ENCODE assay signal across 1 cellular context in the genomic region with DNA sequence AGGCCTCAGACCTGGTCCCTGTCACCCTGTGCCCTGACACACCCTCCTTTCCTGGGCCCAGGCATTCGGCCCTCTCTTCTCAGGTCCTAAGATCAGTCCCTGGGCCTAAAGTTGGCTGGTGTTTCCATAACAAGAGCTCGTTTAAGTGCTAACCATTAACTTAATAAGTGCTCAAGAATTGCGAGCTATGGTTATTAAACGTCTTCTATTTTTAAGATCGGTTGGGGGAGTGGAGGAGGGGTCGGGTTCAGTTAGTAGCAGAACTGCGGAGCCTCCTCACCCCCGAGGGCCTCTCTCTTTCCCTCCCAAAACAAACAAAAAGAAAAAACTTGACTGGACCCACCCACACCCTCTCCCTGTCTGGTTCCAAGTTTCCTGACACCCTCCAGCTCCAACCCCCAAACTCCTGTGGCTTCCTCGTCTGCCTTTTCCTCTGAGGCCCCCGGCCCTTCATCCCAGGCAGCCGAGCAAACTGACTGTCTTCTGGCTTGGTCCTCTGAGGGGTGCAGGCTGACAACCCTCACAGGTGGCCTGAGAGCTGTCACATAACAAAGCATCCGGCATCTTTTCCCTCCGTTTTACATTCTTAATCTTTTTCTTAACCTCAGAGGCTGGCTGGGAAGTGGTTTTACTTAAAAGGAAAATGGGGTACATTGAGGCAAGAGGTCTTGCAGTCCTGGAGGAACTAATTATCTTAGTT.
TF ChIP-seq lines count a peak whose summit lies in the region.

No MANE protein-coding gene starts in this region.

TF ChIP-seq in HepG2, 621 proteins besides CTCF, POLR2A, EP300 and RAD21 (continued from another document and continues in another):
- 0 out of 2 replicates have a peak, but pooled peaks have one; percentile 4 for TF ChIP-seq ZNF614 (CRISPR knock-in tag; IDR thresholded peaks at IDR 0.05; ENCODE audit: borderline replicate concordance)
- TF ChIP-seq, protein P1, sequence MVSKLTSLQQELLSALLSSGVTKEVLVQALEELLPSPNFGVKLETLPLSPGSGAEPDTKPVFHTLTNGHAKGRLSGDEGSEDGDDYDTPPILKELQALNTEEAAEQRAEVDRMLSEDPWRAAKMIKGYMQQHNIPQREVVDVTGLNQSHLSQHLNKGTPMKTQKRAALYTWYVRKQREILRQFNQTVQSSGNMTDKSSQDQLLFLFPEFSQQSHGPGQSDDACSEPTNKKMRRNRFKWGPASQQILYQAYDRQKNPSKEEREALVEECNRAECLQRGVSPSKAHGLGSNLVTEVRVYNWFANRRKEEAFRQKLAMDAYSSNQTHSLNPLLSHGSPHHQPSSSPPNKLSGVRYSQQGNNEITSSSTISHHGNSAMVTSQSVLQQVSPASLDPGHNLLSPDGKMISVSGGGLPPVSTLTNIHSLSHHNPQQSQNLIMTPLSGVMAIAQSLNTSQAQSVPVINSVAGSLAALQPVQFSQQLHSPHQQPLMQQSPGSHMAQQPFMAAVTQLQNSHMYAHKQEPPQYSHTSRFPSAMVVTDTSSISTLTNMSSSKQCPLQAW (CRISPR knock-in tag; IDR thresholded peaks at IDR 0.05) = peak; percentile 58; the same call in 1 of the 2 replicates
- TF ChIP-seq, protein P2, sequence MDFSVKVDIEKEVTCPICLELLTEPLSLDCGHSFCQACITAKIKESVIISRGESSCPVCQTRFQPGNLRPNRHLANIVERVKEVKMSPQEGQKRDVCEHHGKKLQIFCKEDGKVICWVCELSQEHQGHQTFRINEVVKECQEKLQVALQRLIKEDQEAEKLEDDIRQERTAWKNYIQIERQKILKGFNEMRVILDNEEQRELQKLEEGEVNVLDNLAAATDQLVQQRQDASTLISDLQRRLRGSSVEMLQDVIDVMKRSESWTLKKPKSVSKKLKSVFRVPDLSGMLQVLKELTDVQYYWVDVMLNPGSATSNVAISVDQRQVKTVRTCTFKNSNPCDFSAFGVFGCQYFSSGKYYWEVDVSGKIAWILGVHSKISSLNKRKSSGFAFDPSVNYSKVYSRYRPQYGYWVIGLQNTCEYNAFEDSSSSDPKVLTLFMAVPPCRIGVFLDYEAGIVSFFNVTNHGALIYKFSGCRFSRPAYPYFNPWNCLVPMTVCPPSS (IDR thresholded peaks at IDR 0.05) = no peak
- no peak for TF ChIP-seq ZNF260 (CRISPR knock-in tag; IDR thresholded peaks at IDR 0.05; ENCODE audit: borderline replicate concordance, low read depth)
- peak; percentile 23 for TF ChIP-seq SAP130 (CRISPR knock-in tag; IDR thresholded peaks at IDR 0.05; ENCODE audit: low read depth)
- no peak for TF ChIP-seq SATB2 (CRISPR knock-in tag; IDR thresholded peaks at IDR 0.05)
- no peak for TF ChIP-seq ZNF883 (CRISPR knock-in tag; IDR thresholded peaks at IDR 0.05; ENCODE audit: not compliant biosample characterization)
- TF ChIP-seq, protein P3, sequence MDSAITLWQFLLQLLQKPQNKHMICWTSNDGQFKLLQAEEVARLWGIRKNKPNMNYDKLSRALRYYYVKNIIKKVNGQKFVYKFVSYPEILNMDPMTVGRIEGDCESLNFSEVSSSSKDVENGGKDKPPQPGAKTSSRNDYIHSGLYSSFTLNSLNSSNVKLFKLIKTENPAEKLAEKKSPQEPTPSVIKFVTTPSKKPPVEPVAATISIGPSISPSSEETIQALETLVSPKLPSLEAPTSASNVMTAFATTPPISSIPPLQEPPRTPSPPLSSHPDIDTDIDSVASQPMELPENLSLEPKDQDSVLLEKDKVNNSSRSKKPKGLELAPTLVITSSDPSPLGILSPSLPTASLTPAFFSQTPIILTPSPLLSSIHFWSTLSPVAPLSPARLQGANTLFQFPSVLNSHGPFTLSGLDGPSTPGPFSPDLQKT (CRISPR knock-in tag; IDR thresholded peaks at IDR 0.05; ENCODE audit: borderline replicate concordance) = no peak
- TF ChIP-seq, protein P4, sequence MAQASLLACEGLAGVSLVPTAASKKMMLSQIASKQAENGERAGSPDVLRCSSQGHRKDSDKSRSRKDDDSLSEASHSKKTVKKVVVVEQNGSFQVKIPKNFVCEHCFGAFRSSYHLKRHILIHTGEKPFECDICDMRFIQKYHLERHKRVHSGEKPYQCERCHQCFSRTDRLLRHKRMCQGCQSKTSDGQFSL (CRISPR knock-in tag; IDR thresholded peaks at IDR 0.05) = peak; percentile 71; the same call in 1 of the 2 replicates
- TF ChIP-seq, protein P5, sequence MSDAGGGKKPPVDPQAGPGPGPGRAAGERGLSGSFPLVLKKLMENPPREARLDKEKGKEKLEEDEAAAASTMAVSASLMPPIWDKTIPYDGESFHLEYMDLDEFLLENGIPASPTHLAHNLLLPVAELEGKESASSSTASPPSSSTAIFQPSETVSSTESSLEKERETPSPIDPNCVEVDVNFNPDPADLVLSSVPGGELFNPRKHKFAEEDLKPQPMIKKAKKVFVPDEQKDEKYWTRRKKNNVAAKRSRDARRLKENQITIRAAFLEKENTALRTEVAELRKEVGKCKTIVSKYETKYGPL (CRISPR knock-in tag; IDR thresholded peaks at IDR 0.05) = no peak
- no peak for TF ChIP-seq ARNTL (CRISPR knock-in tag; IDR thresholded peaks at IDR 0.05)
- no peak for TF ChIP-seq ZNF34 (CRISPR knock-in tag; IDR thresholded peaks at IDR 0.05; ENCODE audit: borderline replicate concordance)
- TF ChIP-seq DNMT3B (CRISPR knock-in tag; conservative IDR thresholded peaks at IDR 0.05) = no peak
- 0 out of 2 replicates have a peak, but pooled peaks have one; percentile 21 for TF ChIP-seq FOXJ3 (CRISPR knock-in tag; IDR thresholded peaks at IDR 0.05; ENCODE audit: borderline replicate concordance)
- 0 out of 2 replicates have a peak, but pooled peaks have one; percentile 34 for TF ChIP-seq REL (CRISPR knock-in tag; conservative IDR thresholded peaks at IDR 0.05)
- TF ChIP-seq ZNF335 (CRISPR knock-in tag; IDR thresholded peaks at IDR 0.05) = no peak; the same call in 1 of the 2 replicates
- TF ChIP-seq, protein P6, sequence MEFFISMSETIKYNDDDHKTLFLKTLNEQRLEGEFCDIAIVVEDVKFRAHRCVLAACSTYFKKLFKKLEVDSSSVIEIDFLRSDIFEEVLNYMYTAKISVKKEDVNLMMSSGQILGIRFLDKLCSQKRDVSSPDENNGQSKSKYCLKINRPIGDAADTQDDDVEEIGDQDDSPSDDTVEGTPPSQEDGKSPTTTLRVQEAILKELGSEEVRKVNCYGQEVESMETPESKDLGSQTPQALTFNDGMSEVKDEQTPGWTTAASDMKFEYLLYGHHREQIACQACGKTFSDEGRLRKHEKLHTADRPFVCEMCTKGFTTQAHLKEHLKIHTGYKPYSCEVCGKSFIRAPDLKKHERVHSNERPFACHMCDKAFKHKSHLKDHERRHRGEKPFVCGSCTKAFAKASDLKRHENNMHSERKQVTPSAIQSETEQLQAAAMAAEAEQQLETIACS (CRISPR knock-in tag; IDR thresholded peaks at IDR 0.05) = no peak
- no peak for TF ChIP-seq SIX1 (CRISPR knock-in tag; IDR thresholded peaks at IDR 0.05; ENCODE audit: borderline replicate concordance)
- no peak for TF ChIP-seq MTF1 (CRISPR knock-in tag; IDR thresholded peaks at IDR 0.05)
- TF ChIP-seq BRD4 (CRISPR knock-in tag; IDR thresholded peaks at IDR 0.05) = no peak
- no peak; the same call in 1 of the 2 replicates for TF ChIP-seq ZNF629 (CRISPR knock-in tag; conservative IDR thresholded peaks at IDR 0.05)
- no peak for TF ChIP-seq NR2F2 (IDR thresholded peaks at IDR 0.05; ENCODE audit: borderline replicate concordance, low read depth)
- no peak for TF ChIP-seq MYNN (CRISPR knock-in tag; IDR thresholded peaks at IDR 0.05; ENCODE audit: low read depth)
- no peak for TF ChIP-seq CCDC6 (CRISPR knock-in tag; IDR thresholded peaks at IDR 0.05)
- no peak for TF ChIP-seq NFIC (IDR thresholded peaks at IDR 0.05; ENCODE audit: low read length)
- TF ChIP-seq, protein P7, sequence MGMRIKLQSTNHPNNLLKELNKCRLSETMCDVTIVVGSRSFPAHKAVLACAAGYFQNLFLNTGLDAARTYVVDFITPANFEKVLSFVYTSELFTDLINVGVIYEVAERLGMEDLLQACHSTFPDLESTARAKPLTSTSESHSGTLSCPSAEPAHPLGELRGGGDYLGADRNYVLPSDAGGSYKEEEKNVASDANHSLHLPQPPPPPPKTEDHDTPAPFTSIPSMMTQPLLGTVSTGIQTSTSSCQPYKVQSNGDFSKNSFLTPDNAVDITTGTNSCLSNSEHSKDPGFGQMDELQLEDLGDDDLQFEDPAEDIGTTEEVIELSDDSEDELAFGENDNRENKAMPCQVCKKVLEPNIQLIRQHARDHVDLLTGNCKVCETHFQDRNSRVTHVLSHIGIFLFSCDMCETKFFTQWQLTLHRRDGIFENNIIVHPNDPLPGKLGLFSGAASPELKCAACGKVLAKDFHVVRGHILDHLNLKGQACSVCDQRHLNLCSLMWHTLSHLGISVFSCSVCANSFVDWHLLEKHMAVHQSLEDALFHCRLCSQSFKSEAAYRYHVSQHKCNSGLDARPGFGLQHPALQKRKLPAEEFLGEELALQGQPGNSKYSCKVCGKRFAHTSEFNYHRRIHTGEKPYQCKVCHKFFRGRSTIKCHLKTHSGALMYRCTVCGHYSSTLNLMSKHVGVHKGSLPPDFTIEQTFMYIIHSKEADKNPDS (CRISPR knock-in tag; IDR thresholded peaks at IDR 0.05) = no peak
- TF ChIP-seq REXO4 (CRISPR knock-in tag; IDR thresholded peaks at IDR 0.05; ENCODE audit: borderline replicate concordance) = 0 out of 2 replicates have a peak, but pooled peaks have one; percentile 0
- peak; percentile 79 for TF ChIP-seq ZNF607 (CRISPR knock-in tag; IDR thresholded peaks at IDR 0.05; ENCODE audit: borderline replicate concordance)
- TF ChIP-seq, protein P8, sequence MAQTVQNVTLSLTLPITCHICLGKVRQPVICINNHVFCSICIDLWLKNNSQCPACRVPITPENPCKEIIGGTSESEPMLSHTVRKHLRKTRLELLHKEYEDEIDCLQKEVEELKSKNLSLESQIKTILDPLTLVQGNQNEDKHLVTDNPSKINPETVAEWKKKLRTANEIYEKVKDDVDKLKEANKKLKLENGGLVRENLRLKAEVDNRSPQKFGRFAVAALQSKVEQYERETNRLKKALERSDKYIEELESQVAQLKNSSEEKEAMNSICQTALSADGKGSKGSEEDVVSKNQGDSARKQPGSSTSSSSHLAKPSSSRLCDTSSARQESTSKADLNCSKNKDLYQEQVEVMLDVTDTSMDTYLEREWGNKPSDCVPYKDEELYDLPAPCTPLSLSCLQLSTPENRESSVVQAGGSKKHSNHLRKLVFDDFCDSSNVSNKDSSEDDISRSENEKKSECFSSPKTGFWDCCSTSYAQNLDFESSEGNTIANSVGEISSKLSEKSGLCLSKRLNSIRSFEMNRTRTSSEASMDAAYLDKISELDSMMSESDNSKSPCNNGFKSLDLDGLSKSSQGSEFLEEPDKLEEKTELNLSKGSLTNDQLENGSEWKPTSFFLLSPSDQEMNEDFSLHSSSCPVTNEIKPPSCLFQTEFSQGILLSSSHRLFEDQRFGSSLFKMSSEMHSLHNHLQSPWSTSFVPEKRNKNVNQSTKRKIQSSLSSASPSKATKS (CRISPR knock-in tag; IDR thresholded peaks at IDR 0.05) = no peak
- TF ChIP-seq, protein P9, sequence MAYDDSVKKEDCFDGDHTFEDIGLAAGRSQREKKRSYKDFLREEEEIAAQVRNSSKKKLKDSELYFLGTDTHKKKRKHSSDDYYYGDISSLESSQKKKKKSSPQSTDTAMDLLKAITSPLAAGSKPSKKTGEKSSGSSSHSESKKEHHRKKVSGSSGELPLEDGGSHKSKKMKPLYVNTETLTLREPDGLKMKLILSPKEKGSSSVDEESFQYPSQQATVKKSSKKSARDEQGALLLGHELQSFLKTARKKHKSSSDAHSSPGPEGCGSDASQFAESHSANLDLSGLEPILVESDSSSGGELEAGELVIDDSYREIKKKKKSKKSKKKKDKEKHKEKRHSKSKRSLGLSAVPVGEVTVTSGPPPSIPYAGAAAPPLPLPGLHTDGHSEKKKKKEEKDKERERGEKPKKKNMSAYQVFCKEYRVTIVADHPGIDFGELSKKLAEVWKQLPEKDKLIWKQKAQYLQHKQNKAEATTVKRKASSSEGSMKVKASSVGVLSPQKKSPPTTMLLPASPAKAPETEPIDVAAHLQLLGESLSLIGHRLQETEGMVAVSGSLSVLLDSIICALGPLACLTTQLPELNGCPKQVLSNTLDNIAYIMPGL (CRISPR knock-in tag; IDR thresholded peaks at IDR 0.05; ENCODE audit: borderline replicate concordance in 1 of 2, low read depth in 1 of 2) = peak in 1 of 2 experiments; percentile 35; a peak in 1 of 4 replicates
- TF ChIP-seq TBP (CRISPR knock-in tag; IDR thresholded peaks at IDR 0.05) = no peak
- TF ChIP-seq ZNF589 (CRISPR knock-in tag; conservative IDR thresholded peaks at IDR 0.05) = no peak
- TF ChIP-seq ZNF615 (CRISPR knock-in tag; IDR thresholded peaks at IDR 0.05; ENCODE audit: borderline replicate concordance) = no peak
- TF ChIP-seq ZNF563 (CRISPR knock-in tag; IDR thresholded peaks at IDR 0.05) = no peak
- peak; percentile 16; the same call in 1 of the 2 replicates for TF ChIP-seq ESRRA (CRISPR knock-in tag; IDR thresholded peaks at IDR 0.05; ENCODE audit: low read depth)
- TF ChIP-seq, protein P10, sequence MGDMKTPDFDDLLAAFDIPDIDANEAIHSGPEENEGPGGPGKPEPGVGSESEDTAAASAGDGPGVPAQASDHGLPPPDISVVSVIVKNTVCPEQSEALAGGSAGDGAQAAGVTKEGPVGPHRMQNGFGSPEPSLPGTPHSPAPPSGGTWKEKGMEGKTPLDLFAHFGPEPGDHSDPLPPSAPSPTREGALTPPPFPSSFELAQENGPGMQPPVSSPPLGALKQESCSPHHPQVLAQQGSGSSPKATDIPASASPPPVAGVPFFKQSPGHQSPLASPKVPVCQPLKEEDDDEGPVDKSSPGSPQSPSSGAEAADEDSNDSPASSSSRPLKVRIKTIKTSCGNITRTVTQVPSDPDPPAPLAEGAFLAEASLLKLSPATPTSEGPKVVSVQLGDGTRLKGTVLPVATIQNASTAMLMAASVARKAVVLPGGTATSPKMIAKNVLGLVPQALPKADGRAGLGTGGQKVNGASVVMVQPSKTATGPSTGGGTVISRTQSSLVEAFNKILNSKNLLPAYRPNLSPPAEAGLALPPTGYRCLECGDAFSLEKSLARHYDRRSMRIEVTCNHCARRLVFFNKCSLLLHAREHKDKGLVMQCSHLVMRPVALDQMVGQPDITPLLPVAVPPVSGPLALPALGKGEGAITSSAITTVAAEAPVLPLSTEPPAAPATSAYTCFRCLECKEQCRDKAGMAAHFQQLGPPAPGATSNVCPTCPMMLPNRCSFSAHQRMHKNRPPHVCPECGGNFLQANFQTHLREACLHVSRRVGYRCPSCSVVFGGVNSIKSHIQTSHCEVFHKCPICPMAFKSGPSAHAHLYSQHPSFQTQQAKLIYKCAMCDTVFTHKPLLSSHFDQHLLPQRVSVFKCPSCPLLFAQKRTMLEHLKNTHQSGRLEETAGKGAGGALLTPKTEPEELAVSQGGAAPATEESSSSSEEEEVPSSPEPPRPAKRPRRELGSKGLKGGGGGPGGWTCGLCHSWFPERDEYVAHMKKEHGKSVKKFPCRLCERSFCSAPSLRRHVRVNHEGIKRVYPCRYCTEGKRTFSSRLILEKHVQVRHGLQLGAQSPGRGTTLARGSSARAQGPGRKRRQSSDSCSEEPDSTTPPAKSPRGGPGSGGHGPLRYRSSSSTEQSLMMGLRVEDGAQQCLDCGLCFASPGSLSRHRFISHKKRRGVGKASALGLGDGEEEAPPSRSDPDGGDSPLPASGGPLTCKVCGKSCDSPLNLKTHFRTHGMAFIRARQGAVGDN (CRISPR knock-in tag; IDR thresholded peaks at IDR 0.05) = no peak; the same call in none of the 2 replicates
- TF ChIP-seq, protein P11, sequence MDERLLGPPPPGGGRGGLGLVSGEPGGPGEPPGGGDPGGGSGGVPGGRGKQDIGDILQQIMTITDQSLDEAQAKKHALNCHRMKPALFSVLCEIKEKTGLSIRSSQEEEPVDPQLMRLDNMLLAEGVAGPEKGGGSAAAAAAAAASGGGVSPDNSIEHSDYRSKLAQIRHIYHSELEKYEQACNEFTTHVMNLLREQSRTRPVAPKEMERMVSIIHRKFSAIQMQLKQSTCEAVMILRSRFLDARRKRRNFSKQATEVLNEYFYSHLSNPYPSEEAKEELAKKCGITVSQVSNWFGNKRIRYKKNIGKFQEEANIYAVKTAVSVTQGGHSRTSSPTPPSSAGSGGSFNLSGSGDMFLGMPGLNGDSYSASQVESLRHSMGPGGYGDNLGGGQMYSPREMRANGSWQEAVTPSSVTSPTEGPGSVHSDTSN (CRISPR knock-in tag; IDR thresholded peaks at IDR 0.05) = no peak
- no peak for TF ChIP-seq NR2F1 (CRISPR knock-in tag; IDR thresholded peaks at IDR 0.05)
- TF ChIP-seq ZNF180 (CRISPR knock-in tag; IDR thresholded peaks at IDR 0.05; ENCODE audit: borderline replicate concordance, low read depth) = no peak
